In genomic region chr20:62049342-62050165, GRCh38 we compare ENCODE assay signal across 19 cellular contexts. TPM values are rescaled to one million over a fixed set of nuclear protein-coding genes. Genes with fewer than 3 reads are reported as not detected.
DNase-seq lines count a peak whose midpoint lies in the region; FAIRE-seq and TF ChIP-seq lines count a peak whose summit lies in the region.
"Had no signal": no experiment of that assay in that cellular context is flagged by ENCODE, and none has a peak within 500 bp of the region (broad histone marks: within the 10 kb centered on the region; RNA-seq: fewer than 3 reads in every experiment).

No MANE protein-coding gene starts in this region.

- peak; percentile 23 for FAIRE-seq in urothelium cell line (lab: Jason Lieb, UNC)
- FAIRE-seq: GM12878 had no signal

- peaks cover 13% of the 10 kb centered on the region for H3K4me1 Mint-ChIP-seq in CD14-positive monocyte

- H2AFZ ChIP-seq in osteoblast (ENCODE audit: low read length) = no peak overlapping the region
- H2AFZ ChIP-seq: GM23338, PC-9 had no signal

- no peak overlapping the region for H3K4me3 ChIP-seq in iPS-15b (ENCODE audit: low read depth, low read length)
- H3K4me3 ChIP-seq in osteoblast (ENCODE audit: insufficient read depth, low read length) = no peak overlapping the region
- H3K4me3 ChIP-seq in transverse colon = no peak overlapping the region
- H3K4me3 ChIP-seq: GM12878, GM23338, PC-9 had no signal

- peaks cover 37% of the 10 kb centered on the region for H4K20me1 ChIP-seq in osteoblast (ENCODE audit: insufficient read depth, low read length)

- peak overlapping the region; percentile 16 for H3K9ac ChIP-seq in iPS-15b (ENCODE audit: low read depth, low read length)

- H3K27ac Mint-ChIP-seq in CD14-positive monocyte = no peak overlapping the region
- H3K27ac Mint-ChIP-seq: GM23338 had no signal

- intact Hi-C loops in CD14-positive monocyte (cut with micrococcal nuclease) (no loop called here), transverse colon (cut with DNase I; ENCODE audit: low total_unique reads) (no loop called here)

- H3K27ac ChIP-seq in osteoblast (ENCODE audit: low read depth, low read length) (no peak overlapping the region), transverse colon (no peak overlapping the region)
- H3K27ac ChIP-seq: PC-9 had no signal

- H3K27me3 ChIP-seq in iPS-15b (ENCODE audit: control insufficient read depth, insufficient read depth, low read length) = no peaks in the 10 kb centered on the region
- no peaks in the 10 kb centered on the region for H3K27me3 ChIP-seq in osteoblast (ENCODE audit: insufficient read depth, low read length)
- H3K27me3 ChIP-seq in transverse colon = no peaks in the 10 kb centered on the region

- no peak for TF ChIP-seq CTCF in osteoblast (IDR thresholded peaks at IDR 0.05; ENCODE audit: extremely low read depth, low read depth, low read length)
- TF ChIP-seq CTCF in CD14-positive monocyte (IDR thresholded peaks at IDR 0.05) = no peak
- no peak for TF ChIP-seq CTCF in transverse colon (IDR thresholded peaks at IDR 0.05)

- DNase-seq in activated effector memory CD4-positive, alpha-beta T cell treated with anti-CD3 and anti-CD28 coated beads, Interleukin-2, amount 50 U/mL, for 16 hours = peak; percentile 47
- DNase-seq in activated effector memory CD4-positive, alpha-beta T cell treated with Interleukin-2 at 50 U/mL for 16 hours = no peak
- DNase-seq in osteoblast (ENCODE audit: insufficient read length, low spot score, missing footprints) (peak; percentile 57), urothelium cell line (ENCODE audit: low spot score) (no peak), CD14-positive monocyte (ENCODE audit: low spot score) (no peak), transverse colon (no peak)
- no peak for DNase-seq in stimulated activated CD4-positive, alpha-beta T cell treated with anti-CD3 and anti-CD28 coated beads, Interleukin-12 subunit alpha, Interleukin-12 subunit beta, amount 100 ng/mL, for 4 hours
- DNase-seq: 8988T, DMS 273 treated with DMSO at 0.1 percent for 48 hours, GDM1, MM.1S, NCI-H1092 treated with DMSO at 0.1 percent for 48 hours, NCI-H2081 treated with DMSO at 0.1 percent for 48 hours, NCI-H510A treated with DMSO at 0.1 percent for 48 hours, NCI-H82, PC-9 had no signal

- WGBS in transverse colon (ENCODE audit: low coverage in 1 of 2), 2 donors = 89 to 100% methylated on average over 1 to 22 of the region's 22 CpGs

- H3K4me3 Mint-ChIP-seq in CD14-positive monocyte = no peak overlapping the region
- H3K4me3 Mint-ChIP-seq: GM23338 had no signal

- no peak for TF ChIP-seq POLR2A in transverse colon (IDR thresholded peaks at IDR 0.05)

- no peaks in the 10 kb centered on the region for H3K9me3 ChIP-seq in iPS-15b (ENCODE audit: control insufficient read depth, insufficient read depth, low read length)
- no peaks in the 10 kb centered on the region for H3K9me3 ChIP-seq in osteoblast (ENCODE audit: low read depth, low read length)
- no peaks in the 10 kb centered on the region for H3K9me3 ChIP-seq in transverse colon

- peaks cover 0 to 2% (median 0%) of the 10 kb centered on the region in 3 donors for H3K27me3 Mint-ChIP-seq in CD14-positive monocyte (ENCODE audit: low read depth in 3 of 3)

- TF ChIP-seq EP300 in transverse colon (IDR thresholded peaks at IDR 0.05; ENCODE audit: low read depth) = no peak

- H3K4me1 ChIP-seq in iPS-15b (ENCODE audit: control insufficient read depth, insufficient read depth, low read length) (peaks cover 9% of the 10 kb centered on the region), osteoblast (ENCODE audit: insufficient read depth, low read length) (no peaks in the 10 kb centered on the region), transverse colon (peaks cover 0 to 11% (median 0%) of the 10 kb centered on the region in 4 donors)

- H3K36me3 Mint-ChIP-seq in CD14-positive monocyte = peaks cover 14 to 27% of the 10 kb centered on the region in 2 donors

- H3K79me2 ChIP-seq in osteoblast (ENCODE audit: insufficient read depth, low read length) = peaks cover 95% of the 10 kb centered on the region

- in situ Hi-C loops in transverse colon (cut with MboI; ENCODE audit: low pct_ligation_motif_present in 1 of 4, low pct_unique_long_range_greater_than_20kb in 1 of 4, low sequenced_read_pairs in 3 of 4) = no loop called here

- peaks cover 0 to 3% (median 0%) of the 10 kb centered on the region in 7 donors for H3K9me3 Mint-ChIP-seq in CD14-positive monocyte
- H3K9me3 Mint-ChIP-seq: GM23338 had no signal

- no peak overlapping the region for H3K4me2 ChIP-seq in osteoblast (ENCODE audit: insufficient read depth, low read length)
- H3K4me2 ChIP-seq: GM23338, PC-9 had no signal

- H3K36me3 ChIP-seq in iPS-15b (ENCODE audit: control insufficient read depth, insufficient read depth, low read length) (peaks cover 14% of the 10 kb centered on the region), osteoblast (ENCODE audit: insufficient read depth, low read length) (no peaks in the 10 kb centered on the region), transverse colon (no peaks in the 10 kb centered on the region)

RNA-seq across cellular contexts. Expression of gene TAF4, which starts 16.1 kb away (rescaled TPM):
- total RNA-seq in osteoblast (4.3 and 4.7 TPM in 2 replicates), transverse colon (10 to 100 TPM; 18.9 to 39.5 (median 24.3) TPM)
- polyA plus RNA-seq in CD14-positive monocyte = under 1 TPM; 0.48 to 0.99 TPM

Comparison
In these comparisons a context has a peak if more than half of its experiments do, and no peak if none do; other contexts are left out.
1. DNase-seq: peak in activated effector memory CD4-positive, alpha-beta T cell treated with anti-CD3 and anti-CD28 coated beads, Interleukin-2, amount 50 U/mL, for 16 hours (single experiment) and osteoblast (single experiment); none in activated effector memory CD4-positive, alpha-beta T cell treated with Interleukin-2 at 50 U/mL for 16 hours (single experiment), urothelium cell line (single experiment), stimulated activated CD4-positive, alpha-beta T cell treated with anti-CD3 and anti-CD28 coated beads, Interleukin-12 subunit alpha, Interleukin-12 subunit beta, amount 100 ng/mL, for 4 hours (single experiment), CD14-positive monocyte (single experiment) and transverse colon (single experiment).